In genomic region chr1:233619414-233619813, GRCh38 we compare ENCODE assay signal across 1 cellular context. TPM values are rescaled to one million over a fixed set of nuclear protein-coding genes. Genes with fewer than 3 reads are reported as not detected.
"Had no signal": no experiment of that assay in that cellular context is flagged by ENCODE, and none has a peak within 500 bp of the region (broad histone marks: within the 10 kb centered on the region; RNA-seq: fewer than 3 reads in every experiment).

No MANE protein-coding gene starts in this region.

RNA-seq across cellular contexts. Expression of gene KCNK1, which starts 5.5 kb away (rescaled TPM):
- total RNA-seq: LHCN-M2 had no signal
